12 cellular contexts compared by ENCODE assay signal in genomic region chr14:68783408-68784297, GRCh38. TPM values are rescaled to one million over a fixed set of nuclear protein-coding genes. Genes with fewer than 3 reads are reported as not detected.
DNase-seq lines count a peak whose midpoint lies in the region; ATAC-seq and TF ChIP-seq lines count a peak whose summit lies in the region.
"Had no signal": no experiment of that assay in that cellular context is flagged by ENCODE, and none has a peak within 500 bp of the region (broad histone marks: within the 10 kb centered on the region; RNA-seq: fewer than 3 reads in every experiment).

No MANE protein-coding gene starts in this region.

- peaks cover 22% of the 10 kb centered on the region for H3K36me3 ChIP-seq in OCI-LY3 (replicated peaks; ENCODE audit: low read depth, low read length)
- peaks cover 0 to 21% of the 10 kb centered on the region in 2 donors for H3K36me3 ChIP-seq in gastroesophageal sphincter
- peaks cover 4 to 16% (median 8%) of the 10 kb centered on the region in 4 donors for H3K36me3 ChIP-seq in sigmoid colon
- H3K36me3 ChIP-seq: ovary had no signal

- no peak for TF ChIP-seq EP300 in gastroesophageal sphincter (IDR thresholded peaks at IDR 0.05)
- no peak for TF ChIP-seq EP300 in sigmoid colon (IDR thresholded peaks at IDR 0.05)

- H3K4me3 ChIP-seq in OCI-LY3 (ENCODE audit: low read length), result no peak overlapping the region
- no peak overlapping the region for H3K4me3 ChIP-seq in gastroesophageal sphincter
- H3K4me3 ChIP-seq in sigmoid colon, result no peak overlapping the region
- H3K4me3 ChIP-seq: ovary had no signal

- peak overlapping the region; percentile 50 for H3K27ac ChIP-seq in CD4-positive, alpha-beta T cell (ENCODE audit: low read depth, low read length)
- H3K27ac ChIP-seq in OCI-LY3 (ENCODE audit: low read length), result peak overlapping the region; percentile 27; the same call in 1 of the 2 replicates
- peak overlapping the region in 3 of 4 donors; percentile 86 to 100 (median 98) for H3K27ac ChIP-seq in gastroesophageal sphincter
- H3K27ac ChIP-seq in sigmoid colon, result peak overlapping the region; percentile 98 to 100 (median 99)

- H3K79me2 ChIP-seq in OCI-LY3 (ENCODE audit: low read length), result peaks cover 5% of the 10 kb centered on the region; the same call in 1 of the 2 replicates

- no peaks in the 10 kb centered on the region for H3K9me3 ChIP-seq in CD4-positive, alpha-beta T cell (ENCODE audit: control insufficient read depth, low read length)
- H3K9me3 ChIP-seq in OCI-LY3 (ENCODE audit: insufficient read depth, low read length), result no peaks in the 10 kb centered on the region
- no peaks in the 10 kb centered on the region for H3K9me3 ChIP-seq in gastroesophageal sphincter
- H3K9me3 ChIP-seq in sigmoid colon, result no peaks in the 10 kb centered on the region
- H3K9me3 ChIP-seq: ovary had no signal

- WGBS in gastroesophageal sphincter (ENCODE audit: low coverage in 1 of 2), 2 donors, result 83 to 90% methylated on average over 1 to 2 of the region's 3 CpGs
- 25 to 79% methylated on average over 3 of the region's 3 CpGs for WGBS in sigmoid colon, 2 donors

- no peak for DNase-seq in CD4-positive, alpha-beta T cell
- DNase-seq in sigmoid colon (peak; percentile 58), NCI-H1436 (lab: John Stamatoyannopoulos, UW) (no peak), omental fat pad (ENCODE audit: low spot score) (no peak), NCI-H2081 treated with DMSO at 0.1 percent for 48 hours (lab: John Stamatoyannopoulos, UW) (no peak)
- DNase-seq in activated CD8-positive, alpha-beta T cell treated with anti-CD3 and anti-CD28 coated beads for 36 hours, result no peak
- DNase-seq: activated naive CD4-positive, alpha-beta T cell treated with anti-CD3 and anti-CD28 coated beads, Interleukin-2, amount 50 U/mL, for 16 hours; NCI-H2081 had no signal

- no peak overlapping the region; the same call in 1 of the 2 replicates for H3K9ac ChIP-seq in OCI-LY3 (ENCODE audit: low read length)

- POLR2A ChIA-PET in CD4-positive, alpha-beta T cell (lab: Charles Lee), result interaction anchor here (0.7 to 15.8 kb wide), 7 partner anchors 7 to 533 kb away, joined by 3 to 816 read pairs (median 70); partner anchors contain the start of gene ZFP36L1
- POLR2A ChIA-PET in activated CD8-positive, alpha-beta T cell treated with anti-CD3 and anti-CD28 coated beads for 36 hours (lab: Charles Lee), result interaction anchor here (0.6 to 9.0 kb wide), 5 partner anchors 10 to 99 kb away, joined by 3 to 161 read pairs (median 4); partner anchors contain the start of gene ZFP36L1

- H3K36me3 Mint-ChIP-seq in CD4-positive, alpha-beta T cell (ENCODE audit: low read depth), result peaks cover 27% of the 10 kb centered on the region
- H3K36me3 Mint-ChIP-seq in activated CD8-positive, alpha-beta T cell treated with anti-CD3 and anti-CD28 coated beads for 36 hours (ENCODE audit: low read depth), result peaks cover 19% of the 10 kb centered on the region

- peak overlapping the region; percentile 92 for H3K27ac Mint-ChIP-seq in CD4-positive, alpha-beta T cell
- no peak overlapping the region for H3K27ac Mint-ChIP-seq in activated CD8-positive, alpha-beta T cell treated with anti-CD3 and anti-CD28 coated beads for 36 hours

- no peak for TF ChIP-seq CTCF in CD4-positive, alpha-beta T cell (IDR thresholded peaks at IDR 0.05)
- TF ChIP-seq CTCF in OCI-LY3 (IDR thresholded peaks at IDR 0.05; ENCODE audit: low read depth, low read length) (no peak), gastroesophageal sphincter (IDR thresholded peaks at IDR 0.05) (no peak), sigmoid colon (IDR thresholded peaks at IDR 0.05) (no peak), omental fat pad (IDR thresholded peaks at IDR 0.05) (no peak)
- no peak for TF ChIP-seq CTCF in activated CD8-positive, alpha-beta T cell treated with anti-CD3 and anti-CD28 coated beads for 36 hours (IDR thresholded peaks at IDR 0.05)

- H3K9me3 Mint-ChIP-seq in CD4-positive, alpha-beta T cell, result no peaks in the 10 kb centered on the region
- peaks cover 2% of the 10 kb centered on the region for H3K9me3 Mint-ChIP-seq in activated CD8-positive, alpha-beta T cell treated with anti-CD3 and anti-CD28 coated beads for 36 hours

- no peaks in the 10 kb centered on the region for H3K27me3 ChIP-seq in CD4-positive, alpha-beta T cell (ENCODE audit: control insufficient read depth, insufficient read depth, low read length)
- H3K27me3 ChIP-seq in OCI-LY3 (ENCODE audit: low read depth, low read length) (peaks cover 7% of the 10 kb centered on the region; the same call in 1 of the 2 replicates), gastroesophageal sphincter (no peaks in the 10 kb centered on the region), sigmoid colon (no peaks in the 10 kb centered on the region)
- H3K27me3 ChIP-seq: ovary had no signal

- peaks cover 86% of the 10 kb centered on the region for H3K4me1 Mint-ChIP-seq in CD4-positive, alpha-beta T cell (ENCODE audit: low read depth)
- peaks cover 82% of the 10 kb centered on the region for H3K4me1 Mint-ChIP-seq in activated CD8-positive, alpha-beta T cell treated with anti-CD3 and anti-CD28 coated beads for 36 hours (ENCODE audit: low read depth)

- peak overlapping the region; percentile 9 for H3K4me3 Mint-ChIP-seq in CD4-positive, alpha-beta T cell
- H3K4me3 Mint-ChIP-seq in activated CD8-positive, alpha-beta T cell treated with anti-CD3 and anti-CD28 coated beads for 36 hours, result no peak overlapping the region

- intact Hi-C loops in CD4-positive, alpha-beta T cell (cut with DNase I, micrococcal nuclease), result loop anchor here (5.0 to 10.0 kb wide), 6 partner anchors 34 to 499 kb away; no protein-coding TSS in a partner anchor
- intact Hi-C loops in sigmoid colon (cut with DNase I), result loop anchor here (5.0 kb wide), 2 partner anchors 126 to 386 kb away; no protein-coding TSS in a partner anchor
- intact Hi-C loops in activated CD8-positive, alpha-beta T cell treated with anti-CD3 and anti-CD28 coated beads for 36 hours (cut with micrococcal nuclease), result loop anchor here (5.0 to 10.0 kb wide), 2 partner anchors 34 to 499 kb away; no protein-coding TSS in a partner anchor

- no peak overlapping the region for H2AFZ ChIP-seq in OCI-LY3 (ENCODE audit: low read depth, low read length)

- no peaks in the 10 kb centered on the region for H3K27me3 Mint-ChIP-seq in CD4-positive, alpha-beta T cell
- H3K27me3 Mint-ChIP-seq in activated CD8-positive, alpha-beta T cell treated with anti-CD3 and anti-CD28 coated beads for 36 hours, result no peaks in the 10 kb centered on the region

- H3K4me1 ChIP-seq in OCI-LY3 (ENCODE audit: low read length) (peaks cover 61% of the 10 kb centered on the region), gastroesophageal sphincter (peaks cover 0 to 77% (median 39%) of the 10 kb centered on the region in 3 donors), sigmoid colon (peaks cover 0 to 59% (median 56%) of the 10 kb centered on the region in 4 donors)

- no peak for TF ChIP-seq POLR2A in gastroesophageal sphincter (IDR thresholded peaks at IDR 0.05)
- no peak for TF ChIP-seq POLR2A in sigmoid colon (IDR thresholded peaks at IDR 0.05)

- peak overlapping the region; percentile 40 for H3K4me2 ChIP-seq in OCI-LY3 (ENCODE audit: low read length)

- H4K20me1 ChIP-seq in OCI-LY3 (ENCODE audit: insufficient read depth, low read length), result peaks cover 15% of the 10 kb centered on the region

- ATAC-seq in CD4-positive, alpha-beta T cell (ENCODE audit: poor library complexity), result no peak
- ATAC-seq in gastroesophageal sphincter, result no peak
- no peak for ATAC-seq in activated CD8-positive, alpha-beta T cell treated with anti-CD3 and anti-CD28 coated beads for 36 hours
- no peak for ATAC-seq in omental fat pad (ENCODE audit: low FRiP score)
- ATAC-seq: activated CD4-positive, CD25-positive, alpha-beta regulatory T cell treated with anti-CD3 and anti-CD28 coated beads, Interleukin-2, amount 50 U/mL, for 24 hours had no signal

- CTCF ChIA-PET in CD4-positive, alpha-beta T cell (lab: Charles Lee), result interaction anchor here (1.2 to 2.6 kb wide), 3 partner anchors 67 to 277 kb away, joined by 3 to 6 read pairs (median 5); no protein-coding TSS in a partner anchor
- CTCF ChIA-PET in activated CD8-positive, alpha-beta T cell treated with anti-CD3 and anti-CD28 coated beads for 36 hours (lab: Charles Lee), result interaction anchor here (0.6 to 16.7 kb wide), 6 partner anchors 9 to 946 kb away, joined by 3 to 268 read pairs (median 4); no protein-coding TSS in a partner anchor

RNA-seq across cellular contexts. Expression of gene ZFP36L1, which starts 9.2 kb away (rescaled TPM):
- 100 to 1,000 TPM; 254 to 258 TPM for total RNA-seq in CD4-positive, alpha-beta T cell
- total RNA-seq in gastroesophageal sphincter, result 100 to 1,000 TPM; 154 to 451 (median 280) TPM
- total RNA-seq in sigmoid colon, result 100 to 1,000 TPM; 217 to 413 (median 239) TPM
- polyA plus RNA-seq in sigmoid colon, result 100 to 1,000 TPM in 1 of 3 donors, 10 to 100 TPM in 2; 26.6 to 141 (median 52.9) TPM
- 10 to 100 TPM; 57.4 to 60.6 TPM for total RNA-seq in activated CD8-positive, alpha-beta T cell treated with anti-CD3 and anti-CD28 coated beads for 36 hours
- total RNA-seq in omental fat pad, result 100 to 1,000 TPM; 363 to 395 (median 384) TPM

Comparison
In these comparisons a context has a peak if more than half of its experiments do, and no peak if none do; other contexts are left out.
1. H3K27ac ChIP-seq: peak in every context shown above with its lines; median percentile 99 in sigmoid colon; 98 in gastroesophageal sphincter; 50 in CD4-positive, alpha-beta T cell; 27 in OCI-LY3.